ENCODE assay signal across 27 cellular contexts in the genomic region with DNA sequence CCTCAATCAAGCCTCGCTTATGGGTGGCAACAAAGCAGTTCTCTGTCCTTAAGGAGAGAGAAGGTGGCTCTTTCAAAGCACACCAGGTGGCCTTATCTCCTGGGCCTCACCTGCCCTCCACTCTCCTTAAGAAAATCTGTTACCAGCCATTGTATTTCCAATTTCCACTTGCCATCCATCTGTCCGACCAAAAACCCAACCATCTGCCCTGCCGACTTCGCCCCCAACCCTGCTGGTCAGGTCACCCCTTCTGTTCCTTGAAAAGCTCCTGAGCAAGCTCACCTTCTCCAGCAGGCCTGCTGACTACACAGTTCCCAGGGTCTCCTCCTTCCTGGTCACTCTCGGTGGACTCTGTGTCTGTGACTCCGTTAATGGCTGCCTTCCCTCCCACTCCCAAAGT. TPM values are rescaled to one million over a fixed set of nuclear protein-coding genes. Genes with fewer than 3 reads are reported as not detected.
"Had no signal": no experiment of that assay in that cellular context is flagged by ENCODE, and none has a peak within 500 bp of the region (broad histone marks: within the 10 kb centered on the region; RNA-seq: fewer than 3 reads in every experiment).

No MANE protein-coding gene starts in this region.

- H3K4me1 ChIP-seq: breast epithelium had no signal

- H3K9me3 ChIP-seq: breast epithelium, Peyer's patch, SJCRH30 had no signal

- H3K4me3 ChIP-seq: breast epithelium, Peyer's patch, SJCRH30 had no signal

- DNase-seq: activated CD4-positive, alpha-beta T cell treated with anti-CD3 and anti-CD28 coated beads for 48 hours; activated CD4-positive, alpha-beta T cell treated with anti-CD3 and anti-CD28 coated beads, Interleukin-2, amount 50 U/mL, for 4 hours; activated CD4-positive, CD25-positive, alpha-beta regulatory T cell treated with anti-CD3 and anti-CD28 coated beads, Interleukin-2, amount 50 U/mL, for 72 hours; activated CD8-positive, alpha-beta memory T cell treated with anti-CD3 and anti-CD28 coated beads, Interleukin-2, amount 50 U/mL, for 48 hours; activated CD8-positive, alpha-beta T cell treated with anti-CD3 and anti-CD28 coated beads, Interleukin-2, amount 10 ng/mL, durations not matched to agents 7 days and 5 days; activated effector memory CD4-positive, alpha-beta T cell treated with Interleukin-2 at 50 U/mL for 16 hours; activated naive CD4-positive, alpha-beta T cell; activated T-cell treated with anti-CD3 and anti-CD28 coated beads, Interleukin-2, amount 50 U/mL, for 1 hour; aorta; caudate nucleus; Karpas-422; MM.1S; NCI-H1105; NCI-H1436; NCI-H1694 treated with DMSO at 0.1 percent for 48 hours; NCI-H2029 treated with DMSO at 0.1 percent for 48 hours; NCI-H446; NK-92 treated with Interleukin-12 subunit alpha and Interleukin-12 subunit beta, amount 100 ng/mL, for 24 hours; Peyer's patch; Right ventricle myocardium superior; SW 1271 had no signal

- ATAC-seq: activated CD8-positive, alpha-beta T cell treated with anti-CD3 and anti-CD28 coated beads, Interleukin-2, amount 10 ng/mL, durations not matched to agents 7 days and 5 days; SK-N-SH treated with all-trans-retinoic acid at 6 μM for 48 hours had no signal

- H3K27ac ChIP-seq: breast epithelium, Peyer's patch, RWPE1, SJCRH30 had no signal

- H3K36me3 ChIP-seq: breast epithelium, Peyer's patch, SJCRH30 had no signal

- H3K27me3 ChIP-seq: breast epithelium, Peyer's patch, SJCRH30 had no signal

RNA-seq across cellular contexts. Expression of gene IGFN1, which starts 0.6 kb away (rescaled TPM):
- total RNA-seq: activated CD8-positive, alpha-beta T cell treated with anti-CD3 and anti-CD28 coated beads, Interleukin-2, amount 10 ng/mL, durations not matched to agents 7 days and 5 days; activated T-helper 1 cell treated with anti-CD3 and anti-CD28 coated beads, Interleukin-12 subunit alpha, Interleukin-12 subunit beta, Interleukin-2, Interleukin-4 antibody, amounts not matched to agents 30 ng/mL and 10 ng/mL and 1 ng/mL, durations not matched to agents 14 hours and 24 hours and 36 hours; Peyer's patch; Right ventricle myocardium superior; SJCRH30; T-helper 1 cell treated with Interleukin-12 subunit alpha and Interleukin-12 subunit beta and Interleukin-4 antibody, amounts not matched to agents 30 ng/mL and 1 ng/mL, for 36 hours had no signal
